ENCODE assay signal across 11 cellular contexts in genomic region chr1:226253933-226254332, GRCh38. TPM values are rescaled to one million over a fixed set of nuclear protein-coding genes. Genes with fewer than 3 reads are reported as not detected.
"Had no signal": no experiment of that assay in that cellular context is flagged by ENCODE, and none has a peak within 500 bp of the region (broad histone marks: within the 10 kb centered on the region; RNA-seq: fewer than 3 reads in every experiment).

No MANE protein-coding gene starts in this region.

- H3K9me3 ChIP-seq: HAP-1 had no signal

- H3K4me1 ChIP-seq: HAP-1 had no signal

- H3K4me3 ChIP-seq: GM23248, HAP-1 had no signal

- ATAC-seq: HCT116 had no signal

- DNase-seq: GM23248, GOT3, H7, IMR-90, KBM-7 had no signal

- H3K27ac ChIP-seq: GM23248, HL-60, KMS-11 had no signal

RNA-seq across cellular contexts. Expression of gene MIXL1, which starts 30.5 kb away (rescaled TPM):
- total RNA-seq: GM23248, H4, HT1080, IMR-90 had no signal
- polyA plus RNA-seq: GM23248, IMR-90 had no signal
